ENCODE assay signal across 24 cellular contexts in genomic region chr1:245785433-245785832, GRCh38.
DNase-seq lines count a peak whose midpoint lies in the region; ATAC-seq, FAIRE-seq and TF ChIP-seq lines count a peak whose summit lies in the region.
"Had no signal": no experiment of that assay in that cellular context is flagged by ENCODE, and none has a peak within 500 bp of the region (broad histone marks: within the 10 kb centered on the region; RNA-seq: fewer than 3 reads in every experiment).

No MANE protein-coding gene starts in this region.

- no peak overlapping the region for H2BK120ac ChIP-seq in H9 (ENCODE audit: low read depth, low read length, poor library complexity, severe bottlenecking)
- H2BK120ac ChIP-seq in H1 (replicated peaks; ENCODE audit: low read depth, low read length), result no peak overlapping the region
- no peak overlapping the region for H2BK120ac ChIP-seq in mesendoderm (ENCODE audit: low read depth, low read length)
- no peak overlapping the region for H2BK120ac ChIP-seq in trophoblast cell (ENCODE audit: insufficient read depth, low read length, poor library complexity)

- no peak overlapping the region for H3K4me3 ChIP-seq in H1 (ENCODE audit: extremely low read depth in 1 of 4, insufficient read depth in 2 of 4, low read depth in 3 of 4, low read length in 4 of 4)
- no peak overlapping the region for H3K4me3 ChIP-seq in mesendoderm (ENCODE audit: low read length)
- H3K4me3 ChIP-seq in trophoblast cell (ENCODE audit: low read depth, low read length), result no peak overlapping the region
- H3K4me3 ChIP-seq: A549 had no signal

- H3K79me2 ChIP-seq in H9 (ENCODE audit: insufficient read depth, low read length), result no peaks in the 10 kb centered on the region
- H3K79me2 ChIP-seq in H1 (ENCODE audit: control insufficient read depth in 1 of 2, insufficient read depth in 2 of 2, low read length in 2 of 2), result no peaks in the 10 kb centered on the region
- no peaks in the 10 kb centered on the region for H3K79me2 ChIP-seq in mesendoderm (ENCODE audit: control insufficient read depth, insufficient read depth, low read length)
- H3K79me2 ChIP-seq in trophoblast cell (ENCODE audit: control insufficient read depth, insufficient read depth, low read length, poor library complexity), result peaks cover 8% of the 10 kb centered on the region

- intact Hi-C loops in activated naive CD4-positive, alpha-beta T cell treated with anti-CD3 and anti-CD28 coated beads for 36 hours (cut with micrococcal nuclease), result no loop called here

- no peak overlapping the region for H4K12ac ChIP-seq in trophoblast cell (ENCODE audit: low read depth, low read length)

- H3K23me2 ChIP-seq in H9 (ENCODE audit: insufficient read length, low read depth, low read length, poor library complexity, severe bottlenecking) (no peaks in the 10 kb centered on the region), H1 (ENCODE audit: low read depth, low read length) (no peaks in the 10 kb centered on the region)

- H4K20me1 ChIP-seq in H9 (ENCODE audit: control insufficient read depth, insufficient read depth, insufficient read length), result no peaks in the 10 kb centered on the region
- no peaks in the 10 kb centered on the region for H4K20me1 ChIP-seq in H1 (replicated peaks in 1 of 2; ENCODE audit: control insufficient read depth in 1 of 2, insufficient read depth in 2 of 2, low read length in 2 of 2)

- H3K18ac ChIP-seq in H9 (ENCODE audit: insufficient read length, low read depth, low read length) (no peak overlapping the region), H1 (ENCODE audit: extremely low read depth, low read length) (no peak overlapping the region), mesendoderm (ENCODE audit: low read length) (no peak overlapping the region), trophoblast cell (ENCODE audit: low read length) (peak overlapping the region; percentile 19)

- H3K9ac ChIP-seq in H9 (ENCODE audit: extremely low read depth, insufficient read length, low read length) (no peak overlapping the region), H1 (replicated peaks in 1 of 4; ENCODE audit: extremely low read depth in 1 of 4, low read depth in 3 of 4, low read length in 3 of 4) (no peak overlapping the region), mesendoderm (ENCODE audit: low read length) (no peak overlapping the region), trophoblast cell (ENCODE audit: low read length) (no peak overlapping the region)

- H3K27ac ChIP-seq in H9 (ENCODE audit: insufficient read length, low read depth, low read length) (no peak overlapping the region), H1 (ENCODE audit: low read depth, low read length) (no peak overlapping the region), mesendoderm (ENCODE audit: low read depth, low read length) (no peak overlapping the region), trophoblast cell (ENCODE audit: low read depth, low read length) (no peak overlapping the region)
- H3K27ac ChIP-seq: A549 had no signal

- H3K9me3 Mint-ChIP-seq in H9, result no peaks in the 10 kb centered on the region
- no peaks in the 10 kb centered on the region for H3K9me3 Mint-ChIP-seq in activated naive CD4-positive, alpha-beta T cell treated with anti-CD3 and anti-CD28 coated beads for 36 hours
- H3K9me3 Mint-ChIP-seq: HFFc6 had no signal

- H3K4me1 ChIP-seq in H9 (ENCODE audit: insufficient read depth, low read length) (no peaks in the 10 kb centered on the region), H1 (replicated peaks in 1 of 4; ENCODE audit: control insufficient read depth in 3 of 4, insufficient read depth in 4 of 4, low read length in 3 of 4) (no peaks in the 10 kb centered on the region), mesendoderm (ENCODE audit: control insufficient read depth, low read depth, low read length) (no peaks in the 10 kb centered on the region), trophoblast cell (ENCODE audit: control insufficient read depth in 1 of 2, insufficient read depth in 2 of 2, low read length in 2 of 2) (peaks cover 19 to 20% of the 10 kb centered on the region in 2 experiments)
- H3K4me1 ChIP-seq: A549 had no signal

- POLR2A ChIA-PET in H1 (lab: Charles Lee; ENCODE audit: partially characterized antibody), result no interaction called here

- H4K5ac ChIP-seq in H9 (ENCODE audit: insufficient read length, low read depth, low read length), result no peak overlapping the region
- no peak overlapping the region for H4K5ac ChIP-seq in H1 (ENCODE audit: insufficient read length, low read depth, low read length)
- no peak overlapping the region for H4K5ac ChIP-seq in mesendoderm (ENCODE audit: low read length)

- H2BK15ac ChIP-seq in H9 (ENCODE audit: low read depth, low read length) (no peak overlapping the region), H1 (ENCODE audit: low read length) (no peak overlapping the region), mesendoderm (replicated peaks; ENCODE audit: low read depth) (no peak overlapping the region)

- no CpG with 5 or more reads among the region's 7 CpGs for WGBS in H9 (ENCODE audit: extremely low coverage, insufficient read length, low lambda C conversion rate)
- WGBS in H1 (ENCODE audit: extremely low coverage in 1 of 2, insufficient coverage in 1 of 2, insufficient read length in 1 of 2, insufficient replicate concordance in 2 of 2, low coverage in 1 of 2, low lambda C conversion rate in 2 of 2, missing lambda C conversion rate in 1 of 2), 2 experiments, result 86% methylated on average over 7 of the region's 7 CpGs; no CpG with 5 or more reads in 1 of the 2 experiments
- WGBS in mesendoderm (ENCODE audit: extremely low coverage, insufficient coverage, low lambda C conversion rate), result no CpG with 5 or more reads among the region's 7 CpGs
- no CpG with 5 or more reads among the region's 7 CpGs for WGBS in trophoblast cell (ENCODE audit: extremely low coverage, insufficient coverage, insufficient read length)

- DNase-seq in H9 (no peak), H1 (ENCODE audit: low read depth in 1 of 2, low spot score in 2 of 2) (no peak), mesendoderm (peak; percentile 8), trophoblast cell (no peak), mesenteric fat pad (ENCODE audit: low spot score) (no peak)
- DNase-seq in activated naive CD4-positive, alpha-beta T cell treated with anti-CD3 and anti-CD28 coated beads for 36 hours, result no peak
- DNase-seq: 8988T; ACHN; AML-193; C1 segment of cervical spinal cord; Calu3; CD4-positive, alpha-beta memory T cell; COR-L47; DMS53; DMS79 treated with DMSO at 0.1 percent for 48 hours; GF-D8; GOT3; H7; HFFc6 had no signal

- no peaks in the 10 kb centered on the region for H3K9me3 ChIP-seq in H9 (ENCODE audit: control insufficient read depth, low read depth, low read length)
- no peaks in the 10 kb centered on the region for H3K9me3 ChIP-seq in H1 (ENCODE audit: insufficient read depth in 2 of 2, low read depth in 1 of 2, low read length in 1 of 2)
- no peaks in the 10 kb centered on the region for H3K9me3 ChIP-seq in trophoblast cell (ENCODE audit: insufficient read depth, low read depth, low read length)
- H3K9me3 ChIP-seq: A549 had no signal

- H3T11ph ChIP-seq in H9 (ENCODE audit: low read length), result no peak overlapping the region

- TF ChIP-seq CTCF in H9 (conservative IDR thresholded peaks at IDR 0.05) (peak; percentile 46; the same call in 2 of the 3 replicates), H1 (IDR thresholded peaks at IDR 0.05; ENCODE audit: control extremely low read depth in 1 of 3, insufficient read depth in 1 of 3, low read depth in 1 of 3, low read length in 3 of 3) (peak in 1 of 3 experiments; percentile 8; a peak in 1 of 4 replicates)

- H3K36me3 Mint-ChIP-seq in H9 (ENCODE audit: insufficient read depth in 1 of 3, low read depth in 3 of 3), result no peaks in the 10 kb centered on the region; a peak in 1 of 7 replicates
- no peaks in the 10 kb centered on the region for H3K36me3 Mint-ChIP-seq in activated naive CD4-positive, alpha-beta T cell treated with anti-CD3 and anti-CD28 coated beads for 36 hours (ENCODE audit: low read depth)

- H2AK5ac ChIP-seq in H9 (ENCODE audit: insufficient read length, low read length) (no peak overlapping the region), H1 (ENCODE audit: low read depth, low read length) (no peak overlapping the region), mesendoderm (ENCODE audit: low read length) (no peak overlapping the region), trophoblast cell (ENCODE audit: low read length) (no peak overlapping the region)

- H4K91ac ChIP-seq in H9 (ENCODE audit: insufficient read length, low read depth, low read length) (no peak overlapping the region), H1 (replicated peaks; ENCODE audit: insufficient read length, low read length) (no peak overlapping the region), trophoblast cell (ENCODE audit: low read depth, low read length) (peak overlapping the region; percentile 11)

- no peak overlapping the region for H3K56ac ChIP-seq in H9 (ENCODE audit: insufficient read length, low read depth, low read length)
- no peak overlapping the region for H3K56ac ChIP-seq in H1 (replicated peaks; ENCODE audit: insufficient read length, low read depth, low read length)
- no peak overlapping the region for H3K56ac ChIP-seq in mesendoderm (ENCODE audit: low read length)

- H4K8ac ChIP-seq in H9 (replicated peaks; ENCODE audit: insufficient read length, low read depth, low read length) (no peak overlapping the region), H1 (ENCODE audit: extremely low read depth, insufficient read depth, low read length) (no peak overlapping the region), mesendoderm (ENCODE audit: low read depth, low read length) (no peak overlapping the region), trophoblast cell (ENCODE audit: low read depth, low read length) (no peak overlapping the region)

- H2AFZ ChIP-seq in H9 (ENCODE audit: low read length), result no peak overlapping the region
- H2AFZ ChIP-seq in H1 (ENCODE audit: low read length), result no peak overlapping the region
- H2AFZ ChIP-seq in trophoblast cell (ENCODE audit: insufficient read depth, low read length, poor library complexity), result no peak overlapping the region

- H3K4ac ChIP-seq in H9 (ENCODE audit: low read depth, low read length), result no peak overlapping the region
- no peak overlapping the region for H3K4ac ChIP-seq in H1 (replicated peaks; ENCODE audit: insufficient read length, low read depth, low read length)
- no peak overlapping the region for H3K4ac ChIP-seq in mesendoderm (ENCODE audit: low read depth, low read length)
- no peak overlapping the region for H3K4ac ChIP-seq in trophoblast cell (ENCODE audit: low read depth, low read length)

- CTCF ChIA-PET in H1 (lab: Charles Lee; ENCODE audit: partially characterized antibody), result interaction anchor here (0.8 to 6.6 kb wide), 7 partner anchors 12 to 600 kb away, joined by 3 to 65 read pairs (median 5); no protein-coding TSS in a partner anchor
- CTCF ChIA-PET in activated naive CD4-positive, alpha-beta T cell treated with anti-CD3 and anti-CD28 coated beads for 36 hours (lab: Charles Lee), result interaction anchor here (0.6 kb wide), 1 partner anchor 13 kb away, joined by 4 read pairs; no protein-coding TSS in a partner anchor

- peaks cover 2 to 9% of the 10 kb centered on the region in 2 experiments for H3K4me1 Mint-ChIP-seq in H9
- no peaks in the 10 kb centered on the region for H3K4me1 Mint-ChIP-seq in activated naive CD4-positive, alpha-beta T cell treated with anti-CD3 and anti-CD28 coated beads for 36 hours (ENCODE audit: low read depth)
- H3K4me1 Mint-ChIP-seq: CD4-positive, alpha-beta memory T cell had no signal

- no peak for ATAC-seq in GM21717 (IDR thresholded peaks at IDR 0.05; ENCODE audit: unreplicated experiment)
- ATAC-seq: A549, HCT116 had no signal

- no peak overlapping the region for H2BK20ac ChIP-seq in H9 (ENCODE audit: low read depth, low read length, poor library complexity, severe bottlenecking)
- no peak overlapping the region for H2BK20ac ChIP-seq in H1 (ENCODE audit: low read length)

- no peaks in the 10 kb centered on the region for H3K36me3 ChIP-seq in H1 (ENCODE audit: control insufficient read depth in 2 of 4, insufficient read depth in 4 of 4, low read length in 3 of 4)
- no peaks in the 10 kb centered on the region for H3K36me3 ChIP-seq in mesendoderm (ENCODE audit: control insufficient read depth, insufficient read depth, low read length)
- H3K36me3 ChIP-seq in trophoblast cell (ENCODE audit: control insufficient read depth in 1 of 2, insufficient read depth in 2 of 2, low read length in 2 of 2), result no peaks in the 10 kb centered on the region

- H3K23ac ChIP-seq in H9 (ENCODE audit: insufficient read length, low read depth, low read length) (no peak overlapping the region), H1 (ENCODE audit: insufficient read length) (no peak overlapping the region), mesendoderm (ENCODE audit: low read length) (no peak overlapping the region), trophoblast cell (ENCODE audit: low read length) (no peak overlapping the region)

- H3K14ac ChIP-seq in H9 (ENCODE audit: insufficient read depth, low read length), result no peak overlapping the region
- H3K14ac ChIP-seq in H1 (ENCODE audit: insufficient read length), result no peak overlapping the region
- no peak overlapping the region for H3K14ac ChIP-seq in trophoblast cell (ENCODE audit: low read length)

- TF ChIP-seq RAD21 in H1 (IDR thresholded peaks at IDR 0.05 in 1 of 2, conservative IDR thresholded peaks at IDR 0.05 in 1 of 2; ENCODE audit: low read depth in 2 of 2, low read length in 2 of 2), result no peak

- TF ChIP-seq POLR2A in H1 (IDR thresholded peaks at IDR 0.05; ENCODE audit: control extremely low read depth in 1 of 2, low read depth in 2 of 2, low read length in 2 of 2), result no peak

- H2BK5ac ChIP-seq in H9 (ENCODE audit: insufficient read length, low read length) (no peak overlapping the region), H1 (ENCODE audit: low read depth, low read length) (no peak overlapping the region), mesendoderm (ENCODE audit: low read length) (no peak overlapping the region), trophoblast cell (ENCODE audit: low read depth, low read length, poor library complexity) (no peak overlapping the region)

- H3K27me3 ChIP-seq in H9 (ENCODE audit: insufficient read depth, low read length), result no peaks in the 10 kb centered on the region
- H3K27me3 ChIP-seq in H1 (replicated peaks in 1 of 4; ENCODE audit: control insufficient read depth in 3 of 4, extremely low read depth in 1 of 4, insufficient read depth in 3 of 4, low read length in 3 of 4), result no peaks in the 10 kb centered on the region
- no peaks in the 10 kb centered on the region for H3K27me3 ChIP-seq in mesendoderm (ENCODE audit: insufficient read depth, low read length, poor library complexity)
- no peaks in the 10 kb centered on the region for H3K27me3 ChIP-seq in trophoblast cell (ENCODE audit: insufficient read depth, low read length)

- no peak overlapping the region for H3K4me3 Mint-ChIP-seq in H9
- no peak overlapping the region for H3K4me3 Mint-ChIP-seq in activated naive CD4-positive, alpha-beta T cell treated with anti-CD3 and anti-CD28 coated beads for 36 hours
- H3K4me3 Mint-ChIP-seq: CD4-positive, alpha-beta memory T cell; HFFc6 had no signal

- H2BK12ac ChIP-seq in H9 (ENCODE audit: insufficient read length, low read depth, low read length) (no peak overlapping the region), H1 (ENCODE audit: low read depth, low read length) (no peak overlapping the region), trophoblast cell (ENCODE audit: low read length) (peak overlapping the region; percentile 37)

- FAIRE-seq in H1 (lab: Jason Lieb, UNC), result no peak
- FAIRE-seq: A549, GM12891, GM18507 had no signal

- H3K79me1 ChIP-seq in H9 (ENCODE audit: insufficient read depth, low read depth, low read length, poor library complexity, severe bottlenecking) (no peaks in the 10 kb centered on the region), H1 (ENCODE audit: low read depth, low read length) (no peaks in the 10 kb centered on the region), mesendoderm (ENCODE audit: low read length) (no peaks in the 10 kb centered on the region), trophoblast cell (ENCODE audit: low read length) (peaks cover 23% of the 10 kb centered on the region)

- H3K27ac Mint-ChIP-seq in H9, result no peak overlapping the region
- H3K27ac Mint-ChIP-seq in activated naive CD4-positive, alpha-beta T cell treated with anti-CD3 and anti-CD28 coated beads for 36 hours, result no peak overlapping the region
- H3K27ac Mint-ChIP-seq: HFFc6 had no signal

- TF ChIP-seq EP300 in H1 (IDR thresholded peaks at IDR 0.05; ENCODE audit: borderline replicate concordance in 1 of 2, low read depth in 2 of 2, low read length in 2 of 2), result no peak

- H3K4me2 ChIP-seq in H9 (ENCODE audit: insufficient read depth, insufficient read length, low read length) (no peak overlapping the region), H1 (ENCODE audit: insufficient read depth in 1 of 2, low read depth in 2 of 2, low read length in 2 of 2) (no peak overlapping the region), mesendoderm (ENCODE audit: low read length) (no peak overlapping the region), trophoblast cell (ENCODE audit: low read length) (no peak overlapping the region)
- H3K4me2 ChIP-seq: A549 had no signal

- H3K27me3 Mint-ChIP-seq in H9 (ENCODE audit: low read depth), result no peaks in the 10 kb centered on the region
- no peaks in the 10 kb centered on the region for H3K27me3 Mint-ChIP-seq in activated naive CD4-positive, alpha-beta T cell treated with anti-CD3 and anti-CD28 coated beads for 36 hours (ENCODE audit: low read depth)
- H3K27me3 Mint-ChIP-seq: CD4-positive, alpha-beta memory T cell had no signal
